ENCODE assay signal across 15 cellular contexts in the genomic region with DNA sequence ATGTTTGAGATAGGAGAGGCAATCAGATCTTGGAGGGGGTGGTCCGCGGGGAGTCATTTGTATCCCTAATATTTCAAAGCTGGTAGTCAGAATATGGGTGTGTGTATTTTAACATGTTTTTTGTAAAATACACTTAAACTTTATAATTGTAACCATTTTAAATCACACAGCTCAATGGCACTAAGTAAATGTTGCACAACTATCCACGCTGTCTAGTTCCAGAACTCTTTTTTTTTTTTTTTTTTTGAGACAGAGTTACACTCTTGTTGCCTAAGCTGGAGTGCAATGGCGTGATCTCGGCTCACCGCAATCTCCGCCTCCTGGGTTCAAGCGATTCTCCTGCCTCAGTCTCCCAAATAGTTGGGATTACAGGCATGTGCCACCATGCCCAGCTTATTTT. TPM values are rescaled to one million over a fixed set of nuclear protein-coding genes. Genes with fewer than 3 reads are reported as not detected.
"Had no signal": no experiment of that assay in that cellular context is flagged by ENCODE, and none has a peak within 500 bp of the region (broad histone marks: within the 10 kb centered on the region; RNA-seq: fewer than 3 reads in every experiment).

No MANE protein-coding gene starts in this region.

RNA-seq across cellular contexts. Expression of a gene that starts 38.6 kb away (rescaled TPM):
- total RNA-seq: activated CD4-positive, alpha-beta memory T cell treated with anti-CD3 and anti-CD28 coated beads for 36 hours; activated CD4-positive, alpha-beta T cell treated with anti-CD3 and anti-CD28 coated beads for 36 hours; activated CD4-positive, alpha-beta T cell treated with anti-CD3 and anti-CD28 coated beads, Interleukin-2, amount 10 ng/mL, durations not matched to agents 24 days and 14 days; activated CD8-positive, alpha-beta memory T cell treated with anti-CD3 and anti-CD28 coated beads for 36 hours; activated CD8-positive, alpha-beta memory T cell treated with anti-CD3 and anti-CD28 coated beads, Interleukin-2, amount 10 ng/mL, durations not matched to agents 7 days and 5 days; activated CD8-positive, alpha-beta T cell treated with anti-CD3 and anti-CD28 coated beads, Interleukin-2, amount 10 ng/mL, durations not matched to agents 7 days and 5 days; activated naive CD4-positive, alpha-beta T cell treated with anti-CD3 and anti-CD28 coated beads for 36 hours; activated naive CD8-positive, alpha-beta T cell treated with anti-CD3 and anti-CD28 coated beads for 36 hours; activated T-helper 1 cell treated with anti-CD3 and anti-CD28 coated beads, Interleukin-12 subunit alpha, Interleukin-12 subunit beta, Interleukin-2, Interleukin-4 antibody, amounts not matched to agents 30 ng/mL and 10 ng/mL and 1 ng/mL, durations not matched to agents 14 hours and 24 hours and 36 hours; activated T-helper 2 cell treated with anti-CD3 and anti-CD28 coated beads, Interferon-gamma antibody, Interleukin-2, Interleukin-4, amounts not matched to agents 10 μg/mL and 5 μg/mL and 100 μg/mL, durations not matched to agents 14 hours and 24 hours and 36 hours; ascending aorta; colonic mucosa; frontal cortex; T-helper 17 cell had no signal
- polyA plus RNA-seq: cardiac muscle cell had no signal
